In the genomic region with DNA sequence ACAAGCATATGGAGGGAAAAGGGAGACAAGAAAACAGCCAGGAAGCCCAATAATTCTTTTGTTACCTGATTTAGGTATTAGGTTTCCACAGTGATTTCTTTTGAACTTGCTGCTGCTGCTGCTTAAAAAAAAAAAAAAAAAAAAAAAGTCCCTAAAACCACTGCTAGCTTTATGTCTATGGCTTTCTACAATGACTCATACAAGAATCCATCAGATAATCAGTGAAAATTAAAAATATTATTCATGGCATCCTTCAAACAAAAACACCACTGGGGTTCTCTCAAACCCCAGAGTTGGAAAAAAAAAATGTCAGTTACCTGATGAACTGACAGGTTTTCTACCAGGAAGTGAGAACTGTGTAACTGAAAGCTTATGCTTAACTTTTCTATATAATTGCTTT, we compare ENCODE assay signal across 18 cellular contexts. TPM values are rescaled to one million over a fixed set of nuclear protein-coding genes. Genes with fewer than 3 reads are reported as not detected.
DNase-seq lines count a peak whose midpoint lies in the region; ATAC-seq, FAIRE-seq and TF ChIP-seq lines count a peak whose summit lies in the region.
"Had no signal": no experiment of that assay in that cellular context is flagged by ENCODE, and none has a peak within 500 bp of the region (broad histone marks: within the 10 kb centered on the region; RNA-seq: fewer than 3 reads in every experiment).

No MANE protein-coding gene starts in this region.

- ATAC-seq in gastroesophageal sphincter = no peak
- ATAC-seq: A549; CD8-positive, alpha-beta T cell; HCT116 had no signal

- TF ChIP-seq POLR2A in endothelial cell of umbilical vein (IDR thresholded peaks at IDR 0.05; ENCODE audit: low read depth, low read length) (no peak), gastroesophageal sphincter (IDR thresholded peaks at IDR 0.05) (no peak)

- H4K5ac ChIP-seq in H9 (ENCODE audit: insufficient read length, low read depth, low read length) = no peak overlapping the region

- no peaks in the 10 kb centered on the region for H3K9me3 Mint-ChIP-seq in H9
- H3K9me3 Mint-ChIP-seq: CD8-positive, alpha-beta T cell had no signal

- H3K4ac ChIP-seq in H9 (ENCODE audit: low read depth, low read length) = no peak overlapping the region

- no peaks in the 10 kb centered on the region for H3K4me1 ChIP-seq in H9 (ENCODE audit: insufficient read depth, low read length)
- peaks cover 28% of the 10 kb centered on the region for H3K4me1 ChIP-seq in endothelial cell of umbilical vein (ENCODE audit: control insufficient read depth, extremely low read depth, insufficient read depth, low read length)
- H3K4me1 ChIP-seq in gastroesophageal sphincter = no peaks in the 10 kb centered on the region
- no peaks in the 10 kb centered on the region; the same call in 1 of the 2 replicates for H3K4me1 ChIP-seq in BE2C

- H3K18ac ChIP-seq in H9 (ENCODE audit: insufficient read length, low read depth, low read length) = no peak overlapping the region

- no peaks in the 10 kb centered on the region for H3K23me2 ChIP-seq in H9 (ENCODE audit: insufficient read length, low read depth, low read length, poor library complexity, severe bottlenecking)

- H3K4me1 Mint-ChIP-seq in H9 = peaks cover 36 to 45% of the 10 kb centered on the region in 2 experiments
- H3K4me1 Mint-ChIP-seq: CD14-positive monocyte had no signal

- H3K79me2 ChIP-seq in H9 (ENCODE audit: insufficient read depth, low read length) (no peaks in the 10 kb centered on the region), endothelial cell of umbilical vein (ENCODE audit: control insufficient read depth, insufficient read depth, low read length) (no peaks in the 10 kb centered on the region)

- H3K27me3 Mint-ChIP-seq in H9 (ENCODE audit: low read depth) = no peaks in the 10 kb centered on the region

- H3K9me3 ChIP-seq in H9 (ENCODE audit: control insufficient read depth, low read depth, low read length) (no peaks in the 10 kb centered on the region), endothelial cell of umbilical vein (replicated peaks; ENCODE audit: control insufficient read depth, insufficient read depth, low read length) (no peaks in the 10 kb centered on the region), gastroesophageal sphincter (no peaks in the 10 kb centered on the region), BE2C (no peaks in the 10 kb centered on the region)
- H3K9me3 ChIP-seq: A549 had no signal

- no TSS peak for BruUV-seq in endothelial cell of umbilical vein (replicated peaks; lab: Mats Ljungman, UMichigan)

- DNase-seq in ELR (ENCODE audit: low read depth) (peak; percentile 50), H9 (no peak), NCI-H2171 treated with DMSO at 0.1 percent for 48 hours (lab: John Stamatoyannopoulos, UW) (peak; percentile 72), endothelial cell of umbilical vein (ENCODE audit: low read depth, low spot score) (no peak), BE2C (no peak), superior temporal gyrus (ENCODE audit: extremely low spot score) (no peak)
- DNase-seq: CD8-positive, alpha-beta T cell; COR-L47; DMS153; KBM-7 had no signal

- H3K27me3 ChIP-seq in H9 (ENCODE audit: insufficient read depth, low read length) (no peaks in the 10 kb centered on the region), endothelial cell of umbilical vein (ENCODE audit: control insufficient read depth in 2 of 2, insufficient read depth in 2 of 2, low read length in 2 of 2) (no peaks in the 10 kb centered on the region), gastroesophageal sphincter (no peaks in the 10 kb centered on the region), BE2C (no peaks in the 10 kb centered on the region)

- no peak overlapping the region for H2BK20ac ChIP-seq in H9 (ENCODE audit: low read depth, low read length, poor library complexity, severe bottlenecking)

- H4K91ac ChIP-seq in H9 (ENCODE audit: insufficient read length, low read depth, low read length) = no peak overlapping the region

- no peak overlapping the region for H2BK120ac ChIP-seq in H9 (ENCODE audit: low read depth, low read length, poor library complexity, severe bottlenecking)

- H3K27ac Mint-ChIP-seq in H9 = peak overlapping the region; percentile 40 to 86 (median 82); a peak in 4 of 7 replicates
- H3K27ac Mint-ChIP-seq: CD14-positive monocyte; CD8-positive, alpha-beta T cell had no signal

- H3K4me3 ChIP-seq in endothelial cell of umbilical vein (replicated peaks in 1 of 3; ENCODE audit: insufficient read depth in 1 of 3, low read depth in 1 of 3, low read length in 3 of 3) = no peak overlapping the region
- H3K4me3 ChIP-seq in gastroesophageal sphincter = no peak overlapping the region
- no peak overlapping the region for H3K4me3 ChIP-seq in BE2C (ENCODE audit: low read depth, low read length)
- H3K4me3 ChIP-seq: A549 had no signal

- H3K14ac ChIP-seq in H9 (ENCODE audit: insufficient read depth, low read length) = no peak overlapping the region

- no peaks in the 10 kb centered on the region for H3K9me1 ChIP-seq in endothelial cell of umbilical vein (replicated peaks; ENCODE audit: control insufficient read depth, extremely low read depth, insufficient read depth, low read length)

- H3K27ac ChIP-seq in H9 (ENCODE audit: insufficient read length, low read depth, low read length) (no peak overlapping the region), endothelial cell of umbilical vein (ENCODE audit: insufficient read depth, low read depth, low read length) (peak overlapping the region; percentile 18), gastroesophageal sphincter (no peak overlapping the region)
- H3K27ac ChIP-seq: A549, HL-60 had no signal

- H3K36me3 Mint-ChIP-seq in H9 (ENCODE audit: insufficient read depth in 1 of 3, low read depth in 3 of 3) = no peaks in the 10 kb centered on the region
- H3K36me3 Mint-ChIP-seq: CD14-positive monocyte; CD8-positive, alpha-beta T cell had no signal

- H3T11ph ChIP-seq in H9 (ENCODE audit: low read length) = no peak overlapping the region

- intact Hi-C loops in endothelial cell of umbilical vein (cut with micrococcal nuclease) = no loop called here

- no peak overlapping the region for H3K9ac ChIP-seq in H9 (ENCODE audit: extremely low read depth, insufficient read length, low read length)
- H3K9ac ChIP-seq in endothelial cell of umbilical vein (replicated peaks; ENCODE audit: extremely low read depth, insufficient read depth, low read length) = no peak overlapping the region

- no peak overlapping the region for H3K56ac ChIP-seq in H9 (ENCODE audit: insufficient read length, low read depth, low read length)

- H3K36me3 ChIP-seq in endothelial cell of umbilical vein (ENCODE audit: control insufficient read depth in 2 of 2, extremely low read depth in 1 of 2, insufficient read depth in 2 of 2, low read length in 2 of 2) (no peaks in the 10 kb centered on the region), gastroesophageal sphincter (no peaks in the 10 kb centered on the region), BE2C (no peaks in the 10 kb centered on the region)

- H3K79me1 ChIP-seq in H9 (ENCODE audit: insufficient read depth, low read depth, low read length, poor library complexity, severe bottlenecking) = no peaks in the 10 kb centered on the region

- H3K4me2 ChIP-seq in H9 (ENCODE audit: insufficient read depth, insufficient read length, low read length) (no peak overlapping the region), endothelial cell of umbilical vein (ENCODE audit: insufficient read depth, low read length) (no peak overlapping the region)
- H3K4me2 ChIP-seq: A549 had no signal

- no peak for TF ChIP-seq EP300 in gastroesophageal sphincter (IDR thresholded peaks at IDR 0.05)

- no peak overlapping the region for H3K4me3 Mint-ChIP-seq in H9
- H3K4me3 Mint-ChIP-seq: CD14-positive monocyte; CD8-positive, alpha-beta T cell had no signal

- FAIRE-seq in endothelial cell of umbilical vein (lab: Jason Lieb, UNC) = no peak
- FAIRE-seq: A549, D721Med, GM12891, H1 had no signal

- H4K20me1 ChIP-seq in H9 (ENCODE audit: control insufficient read depth, insufficient read depth, insufficient read length) (no peaks in the 10 kb centered on the region), endothelial cell of umbilical vein (replicated peaks; ENCODE audit: control insufficient read depth, extremely low read depth, insufficient read depth, low read length) (no peaks in the 10 kb centered on the region)

- dilution Hi-C loops in endothelial cell of umbilical vein (cut with MboI; ENCODE audit: extremely low pct_ligation_motif_present, low sequenced_read_pairs) = no loop called here

- H3K23ac ChIP-seq in H9 (ENCODE audit: insufficient read length, low read depth, low read length) = no peak overlapping the region

- no peak overlapping the region for H2BK12ac ChIP-seq in H9 (ENCODE audit: insufficient read length, low read depth, low read length)

- H2BK15ac ChIP-seq in H9 (ENCODE audit: low read depth, low read length) = no peak overlapping the region

- POLR2A ChIA-PET in endothelial cell of umbilical vein (lab: Charles Lee) = no interaction called here

- H4K8ac ChIP-seq in H9 (replicated peaks; ENCODE audit: insufficient read length, low read depth, low read length) = no peak overlapping the region

- no peak for TF ChIP-seq CTCF in H9 (conservative IDR thresholded peaks at IDR 0.05)
- no peak for TF ChIP-seq CTCF in endothelial cell of umbilical vein (IDR thresholded peaks at IDR 0.05; ENCODE audit: extremely low read depth in 1 of 2, insufficient read depth in 1 of 2, low read depth in 1 of 2, low read length in 2 of 2)
- TF ChIP-seq CTCF in gastroesophageal sphincter (IDR thresholded peaks at IDR 0.05) = no peak
- TF ChIP-seq CTCF in BE2C (IDR thresholded peaks at IDR 0.05; ENCODE audit: low read depth, low read length) = no peak

- H2AK5ac ChIP-seq in H9 (ENCODE audit: insufficient read length, low read length) = no peak overlapping the region

- H2BK5ac ChIP-seq in H9 (ENCODE audit: insufficient read length, low read length) = no peak overlapping the region

- H2AFZ ChIP-seq in H9 (ENCODE audit: low read length) (no peak overlapping the region), endothelial cell of umbilical vein (ENCODE audit: low read depth, low read length) (no peak overlapping the region)

- CTCF ChIA-PET in endothelial cell of umbilical vein (lab: Charles Lee) = interaction anchor here (0.7 to 1.4 kb wide), 5 partner anchors 10 to 21 kb away, joined by 3 to 6 read pairs (median 4); a partner anchor contains a TSS

TF ChIP-seq in endothelial cell of umbilical vein, 7 proteins besides CTCF, POLR2A, EP300 and RAD21 (continues in another document):
- no peak for TF ChIP-seq GATA2 (IDR thresholded peaks at IDR 0.05; ENCODE audit: insufficient read depth, insufficient read length, low read depth, low read length)

RNA-seq across cellular contexts. Expression of a gene that starts 14.3 kb away (rescaled TPM):
- total RNA-seq in H9 (2021) = not detected in 2 replicates
- 0.31 and 1.3 TPM in 2 replicates for total RNA-seq in endothelial cell of umbilical vein
- 0.25 and 0.39 TPM in 2 replicates for polyA plus RNA-seq in endothelial cell of umbilical vein
- 0.28 and 0.30 TPM in 2 replicates for polyA plus RNA-seq in endothelial cell of umbilical vein (2011; cell fraction: cytosol; rRNA removed)
- polyA plus RNA-seq in endothelial cell of umbilical vein (2011; cell fraction: nucleus; rRNA removed) = 0.76 and 1.0 TPM in 2 replicates
- 0.94 and 1.7 TPM in 2 replicates for polyA plus RNA-seq in endothelial cell of umbilical vein (2012)
- 1.1 and 2.7 TPM in 2 replicates for polyA minus RNA-seq in endothelial cell of umbilical vein
- not detected for polyA minus RNA-seq in endothelial cell of umbilical vein (2011; cell fraction: cytosol; rRNA and poly(A)+ RNA removed)
- 2.8 and 3.7 TPM in 2 replicates for polyA minus RNA-seq in endothelial cell of umbilical vein (2011; cell fraction: nucleus; rRNA and poly(A)+ RNA removed)
- under 1 TPM; 0.10 to 0.78 (median 0.50) TPM for total RNA-seq in gastroesophageal sphincter
- polyA plus RNA-seq in BE2C (2012; ENCODE audit: insufficient read depth, insufficient read length, low read depth) = 0.76 TPM
- total RNA-seq: CD8-positive, alpha-beta T cell had no signal
- polyA plus RNA-seq: CD14-positive monocyte had no signal

Comparison
In these comparisons a context has a peak if more than half of its experiments do, and no peak if none do; other contexts are left out.
1. DNase-seq: peak in ELR (single experiment) and NCI-H2171 treated with DMSO at 0.1 percent for 48 hours (single experiment); none in H9 (single experiment), endothelial cell of umbilical vein (single experiment), BE2C (single experiment) and superior temporal gyrus (single experiment).